Comparison of ENCODE assay signal across 29 cellular contexts in genomic region chr1:232501174-232501573, GRCh38.
DNase-seq lines count a peak whose midpoint lies in the region; ATAC-seq, FAIRE-seq and TF ChIP-seq lines count a peak whose summit lies in the region.
"Had no signal": no experiment of that assay in that cellular context is flagged by ENCODE, and none has a peak within 500 bp of the region (broad histone marks: within the 10 kb centered on the region; RNA-seq: fewer than 3 reads in every experiment).

No MANE protein-coding gene starts in this region.

- FAIRE-seq in GM12892 (lab: Jason Lieb, UNC): no peak
- FAIRE-seq: A204.1, G401.6, GM12891, GM18507 had no signal

- POLR2A ChIA-PET in HEK293 (lab: Yijun Ruan, JAX): interaction anchor here (0.7 kb wide), 1 partner anchor 118 kb away, joined by 5 read pairs; no protein-coding TSS in a partner anchor

- TF ChIP-seq CTCF in HEK293 (tag by site-specific recombination; IDR thresholded peaks at IDR 0.05) (no peak), glutamatergic neuron (IDR thresholded peaks at IDR 0.05; ENCODE audit: partially characterized antibody, unreplicated experiment) (no peak), mucosa of descending colon (IDR thresholded peaks at IDR 0.05) (no peak)

- no peaks in the 10 kb centered on the region for H3K27me3 Mint-ChIP-seq in glutamatergic neuron (ENCODE audit: unreplicated experiment)
- H3K27me3 Mint-ChIP-seq: CD4-positive, alpha-beta memory T cell; CD4-positive, CD25-positive, alpha-beta regulatory T cell had no signal

- DNase-seq in SW480 (ENCODE audit: low spot score): peak; percentile 11
- no peak for DNase-seq in glutamatergic neuron
- DNase-seq in mucosa of descending colon: no peak
- DNase-seq in NCI-H2029 (lab: John Stamatoyannopoulos, UW): no peak
- no peak for DNase-seq in GM12892 (ENCODE audit: insufficient read length)
- no peak for DNase-seq in NCI-H69 (lab: John Stamatoyannopoulos, UW)
- DNase-seq: 8988T; ACHN; BE2C; C1 segment of cervical spinal cord; CD4-positive, alpha-beta memory T cell; CD4-positive, CD25-positive, alpha-beta regulatory T cell; CD8-positive, alpha-beta memory T cell; COR-L47; DMS 273 treated with DMSO at 0.1 percent for 48 hours; DMS153; DMS53; DMS79; DND-41; EL; GF-D8 had no signal

- no peaks in the 10 kb centered on the region for H3K36me3 Mint-ChIP-seq in glutamatergic neuron (ENCODE audit: unreplicated experiment)
- H3K36me3 Mint-ChIP-seq: CD4-positive, alpha-beta memory T cell; CD4-positive, CD25-positive, alpha-beta regulatory T cell; CD8-positive, alpha-beta memory T cell had no signal

- no peak for TF ChIP-seq POLR2A in GM12892 (IDR thresholded peaks at IDR 0.05; ENCODE audit: low read depth, low read length)

- H3K4me3 Mint-ChIP-seq in glutamatergic neuron (ENCODE audit: unreplicated experiment): peak overlapping the region; percentile 30
- H3K4me3 Mint-ChIP-seq: CD14-positive monocyte; CD4-positive, alpha-beta memory T cell; CD4-positive, CD25-positive, alpha-beta regulatory T cell; CD8-positive, alpha-beta memory T cell had no signal

- peaks cover 44% of the 10 kb centered on the region for H3K4me1 Mint-ChIP-seq in glutamatergic neuron (ENCODE audit: low read depth, unreplicated experiment)
- H3K4me1 Mint-ChIP-seq: CD14-positive monocyte; CD4-positive, alpha-beta memory T cell; CD4-positive, CD25-positive, alpha-beta regulatory T cell had no signal

- CTCF ChIA-PET in HEK293 (lab: Yijun Ruan, JAX): no interaction called here

- H3K4me3 ChIP-seq in HEK293 (ENCODE audit: low read depth, low read length): no peak overlapping the region
- no peak overlapping the region for H3K4me3 ChIP-seq in mucosa of descending colon
- H3K4me3 ChIP-seq: BLaER1 had no signal

- H3K27ac ChIP-seq in HEK293 (ENCODE audit: extremely low read depth, low read depth, low read length): 0 out of 2 replicates have a peak overlapping the region, but pooled peaks have one; percentile 27
- H3K27ac ChIP-seq: BLaER1 had no signal

- H3K9me3 ChIP-seq in HEK293 (ENCODE audit: control insufficient read depth, insufficient read depth, low read depth, low read length) (no peaks in the 10 kb centered on the region), mucosa of descending colon (no peaks in the 10 kb centered on the region)
- H3K9me3 ChIP-seq: BE2C, BLaER1 had no signal

- peaks cover 33% of the 10 kb centered on the region for H3K4me1 ChIP-seq in HEK293 (ENCODE audit: control insufficient read depth, insufficient read depth, low read length)
- H3K4me1 ChIP-seq in mucosa of descending colon (ENCODE audit: low read depth): no peaks in the 10 kb centered on the region
- H3K4me1 ChIP-seq: BE2C, BLaER1 had no signal

- no peak overlapping the region for H3K27ac Mint-ChIP-seq in glutamatergic neuron (ENCODE audit: unreplicated experiment)
- H3K27ac Mint-ChIP-seq: CD4-positive, alpha-beta memory T cell; CD4-positive, CD25-positive, alpha-beta regulatory T cell; CD8-positive, alpha-beta memory T cell had no signal

- H3K9me3 Mint-ChIP-seq in glutamatergic neuron (ENCODE audit: unreplicated experiment): peaks cover 16% of the 10 kb centered on the region
- H3K9me3 Mint-ChIP-seq: CD14-positive monocyte; CD4-positive, alpha-beta memory T cell; CD8-positive, alpha-beta memory T cell had no signal

- H3K36me3 ChIP-seq in HEK293 (ENCODE audit: control insufficient read depth in 2 of 2, insufficient read depth in 1 of 2, low read length in 2 of 2) (no peaks in the 10 kb centered on the region), mucosa of descending colon (ENCODE audit: low read depth) (no peaks in the 10 kb centered on the region)
- H3K36me3 ChIP-seq: BE2C, BLaER1 had no signal

- ATAC-seq in mucosa of descending colon (peak; percentile 19), esophagus mucosa (no peak)

- intact Hi-C loops in mucosa of descending colon (cut with DNase I, micrococcal nuclease): no loop called here

TF ChIP-seq in HEK293, 187 proteins besides CTCF, POLR2A, EP300 and RAD21:
- TF ChIP-seq ZBTB10 (tag by site-specific recombination; IDR thresholded peaks at IDR 0.05) (no peak), ZNF416 (tag by site-specific recombination; IDR thresholded peaks at IDR 0.05) (no peak), ZNF23 (tag by site-specific recombination; IDR thresholded peaks at IDR 0.05; ENCODE audit: borderline replicate concordance) (no peak), ZNF776 (tag by site-specific recombination; IDR thresholded peaks at IDR 0.05; ENCODE audit: borderline replicate concordance) (no peak), ZSCAN18 (tag by site-specific recombination; IDR thresholded peaks at IDR 0.05) (no peak), ZNF37A (tag by site-specific recombination; IDR thresholded peaks at IDR 0.05) (no peak), YY2 (tag by site-specific recombination; IDR thresholded peaks at IDR 0.05) (no peak), ZBTB17 (tag by site-specific recombination; IDR thresholded peaks at IDR 0.05) (no peak), KLF8 (tag by site-specific recombination; IDR thresholded peaks at IDR 0.05) (no peak), ZNF221 (tag by site-specific recombination; IDR thresholded peaks at IDR 0.05; ENCODE audit: borderline replicate concordance) (no peak), ZNF335 (tag by site-specific recombination; conservative IDR thresholded peaks at IDR 0.05) (no peak), GLI4 (tag by site-specific recombination; IDR thresholded peaks at IDR 0.05) (no peak), ZNF837 (tag by site-specific recombination; IDR thresholded peaks at IDR 0.05) (no peak), PBX3 (CRISPR knock-in tag; IDR thresholded peaks at IDR 0.05) (no peak), KLF17 (tag by site-specific recombination; IDR thresholded peaks at IDR 0.05) (no peak), ZNF580 (tag by site-specific recombination; IDR thresholded peaks at IDR 0.05) (no peak), YY1 (tag by site-specific recombination; IDR thresholded peaks at IDR 0.05) (no peak), ZNF600 (tag by site-specific recombination; IDR thresholded peaks at IDR 0.05) (no peak), ZNF138 (tag by site-specific recombination; IDR thresholded peaks at IDR 0.05; ENCODE audit: borderline replicate concordance) (no peak), ZNF426 (tag by site-specific recombination; IDR thresholded peaks at IDR 0.05) (no peak)
